ENCODE assay signal across 17 cellular contexts in the genomic region with DNA sequence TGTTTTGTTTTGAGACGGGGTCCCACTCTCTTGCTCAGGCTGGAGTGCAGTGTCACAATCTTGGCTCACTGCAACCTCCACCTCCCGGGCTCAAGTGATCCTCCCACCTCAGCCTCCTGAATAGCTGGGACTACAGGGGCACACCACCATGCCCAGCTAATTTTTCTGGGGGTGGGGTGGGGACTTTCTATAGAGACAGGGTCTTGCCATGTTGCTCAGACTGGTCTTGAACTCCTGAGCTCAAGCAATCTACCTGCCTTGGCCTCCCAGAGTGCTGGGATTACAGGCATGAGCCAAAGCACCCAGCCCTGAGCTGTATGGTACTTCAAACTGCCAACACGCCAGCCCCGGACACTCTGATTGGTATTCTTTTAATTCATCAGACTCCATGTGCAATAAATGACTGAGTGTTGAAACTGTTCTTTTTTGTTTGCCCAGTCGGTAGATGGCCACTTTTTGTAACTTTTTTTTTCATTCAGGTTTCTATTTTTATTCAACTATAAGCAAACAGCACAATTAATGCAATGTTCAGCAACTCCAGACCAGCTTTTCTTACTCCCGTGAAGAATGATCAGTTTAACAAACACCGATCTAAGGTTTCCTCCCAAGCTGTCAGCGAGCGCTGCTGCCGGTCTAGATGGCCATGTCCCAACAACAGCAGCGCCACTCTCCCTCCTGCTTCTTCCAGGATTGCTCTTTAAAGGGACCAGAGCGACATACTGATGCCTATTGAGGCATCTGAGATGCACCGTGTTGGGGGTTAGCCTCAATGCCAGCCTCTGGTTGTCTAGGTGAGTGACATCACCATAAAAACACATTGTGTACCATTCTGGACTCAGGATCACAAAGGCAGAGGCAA. TPM values are rescaled to one million over a fixed set of nuclear protein-coding genes. Genes with fewer than 3 reads are reported as not detected.
DNase-seq lines count a peak whose midpoint lies in the region; ATAC-seq and TF ChIP-seq lines count a peak whose summit lies in the region.
"Had no signal": no experiment of that assay in that cellular context is flagged by ENCODE, and none has a peak within 500 bp of the region (broad histone marks: within the 10 kb centered on the region; RNA-seq: fewer than 3 reads in every experiment).

No MANE protein-coding gene starts in this region.

- H3K27me3 Mint-ChIP-seq in brain, result peaks cover 16% of the 10 kb centered on the region
- H3K27me3 Mint-ChIP-seq in naive thymus-derived CD8-positive, alpha-beta T cell, result no peaks in the 10 kb centered on the region

- no peaks in the 10 kb centered on the region for H3K9me3 ChIP-seq in HEK293 (ENCODE audit: control insufficient read depth, insufficient read depth, low read depth, low read length)
- H3K9me3 ChIP-seq in right lobe of liver, result no peaks in the 10 kb centered on the region
- no peaks in the 10 kb centered on the region for H3K9me3 ChIP-seq in WERI-Rb-1 (ENCODE audit: severe bottlenecking)

- no peak for TF ChIP-seq CTCF in HEK293 (tag by site-specific recombination; IDR thresholded peaks at IDR 0.05)
- TF ChIP-seq CTCF in brain (conservative IDR thresholded peaks at IDR 0.05), result no peak
- TF ChIP-seq CTCF in right lobe of liver (IDR thresholded peaks at IDR 0.05), result no peak
- TF ChIP-seq CTCF in WERI-Rb-1 (IDR thresholded peaks at IDR 0.05; ENCODE audit: low read depth, low read length), result no peak

- CTCF ChIA-PET in HEK293 (lab: Yijun Ruan, JAX), result interaction anchor here (0.6 to 0.9 kb wide), 3 partner anchors 13 to 293 kb away, joined by 3 to 4 read pairs (median 3); no protein-coding TSS in a partner anchor

- peak; percentile 32 for DNase-seq in AG20443 (ENCODE audit: low spot score)
- no peak for DNase-seq in right lobe of liver
- no peak for DNase-seq in activated T-cell treated with anti-CD3 and anti-CD28 coated beads for 4 hours
- DNase-seq in naive thymus-derived CD8-positive, alpha-beta T cell, result no peak
- no peak for DNase-seq in WERI-Rb-1
- DNase-seq: activated CD8-positive, alpha-beta memory T cell treated with anti-CD3 and anti-CD28 coated beads for 24 hours; Calu3; kidney glomerular epithelial cell; NCI-H1417 treated with DMSO at 0.1 percent for 48 hours; stimulated activated naive CD4-positive, alpha-beta T cell treated with Interleukin-2 at 50 U/mL for 16 hours had no signal

- peaks cover 9% of the 10 kb centered on the region for H3K4me1 Mint-ChIP-seq in brain
- no peaks in the 10 kb centered on the region for H3K4me1 Mint-ChIP-seq in naive thymus-derived CD8-positive, alpha-beta T cell

- H3K27me3 ChIP-seq in right lobe of liver, result no peaks in the 10 kb centered on the region
- H3K27me3 ChIP-seq in WERI-Rb-1 (ENCODE audit: insufficient read depth, low read depth, severe bottlenecking), result no peaks in the 10 kb centered on the region

- POLR2A ChIA-PET in HEK293 (lab: Yijun Ruan, JAX), result interaction anchor here (0.8 to 2.0 kb wide), 3 partner anchors 12 to 128 kb away, joined by 3 to 10 read pairs (median 6); partner anchors contain the start of genes ELMOD3, RETSAT and TGOLN2
- POLR2A ChIA-PET in naive thymus-derived CD8-positive, alpha-beta T cell (lab: Charles Lee), result no interaction called here

- H3K36me3 Mint-ChIP-seq in brain, result peaks cover 12% of the 10 kb centered on the region
- H3K36me3 Mint-ChIP-seq in naive thymus-derived CD8-positive, alpha-beta T cell, result peaks cover 0 to 24% (median 15%) of the 10 kb centered on the region in 3 donors

- peak overlapping the region in 4 of 5 experiments; percentile 20 to 74 (median 46) for H3K27ac Mint-ChIP-seq in brain
- H3K27ac Mint-ChIP-seq in naive thymus-derived CD8-positive, alpha-beta T cell, result no peak overlapping the region
- H3K27ac Mint-ChIP-seq: WTC11 had no signal

- 26% methylated on average over 13 of the region's 13 CpGs for WGBS in right lobe of liver (ENCODE audit: insufficient coverage, low coverage, low lambda C conversion rate, missing lambda C conversion rate)

- H3K36me3 ChIP-seq in HEK293 (ENCODE audit: control insufficient read depth in 2 of 2, insufficient read depth in 1 of 2, low read length in 2 of 2) (peaks cover 0 to 25% of the 10 kb centered on the region in 2 experiments; a peak in 1 of 3 replicates), right lobe of liver (peaks cover 0 to 9% (median 2%) of the 10 kb centered on the region in 4 donors), WERI-Rb-1 (peaks cover 4% of the 10 kb centered on the region)

- ATAC-seq in right lobe of liver (peak; percentile 71 to 93 (median 77)), HG03469 (IDR thresholded peaks at IDR 0.05; ENCODE audit: unreplicated experiment) (no peak)
- ATAC-seq in naive thymus-derived CD8-positive, alpha-beta T cell, result no peak
- ATAC-seq: esophagus mucosa, WTC11 had no signal

- peak overlapping the region in 4 of 5 experiments; percentile 7 to 83 (median 34) for H3K4me3 Mint-ChIP-seq in brain
- H3K4me3 Mint-ChIP-seq in naive thymus-derived CD8-positive, alpha-beta T cell, result no peak overlapping the region
- H3K4me3 Mint-ChIP-seq: WTC11 had no signal

- no peaks in the 10 kb centered on the region for H3K4me1 ChIP-seq in HEK293 (ENCODE audit: control insufficient read depth, insufficient read depth, low read length)
- peaks cover 0 to 12% (median 0%) of the 10 kb centered on the region in 4 donors for H3K4me1 ChIP-seq in right lobe of liver

- H3K9me3 Mint-ChIP-seq in brain, result peaks cover 0 to 2% (median 0%) of the 10 kb centered on the region in 5 experiments
- no peaks in the 10 kb centered on the region for H3K9me3 Mint-ChIP-seq in naive thymus-derived CD8-positive, alpha-beta T cell

- H3K27ac ChIP-seq in HEK293 (ENCODE audit: extremely low read depth, low read depth, low read length) (no peak overlapping the region), right lobe of liver (no peak overlapping the region), WERI-Rb-1 (no peak overlapping the region)
- H3K27ac ChIP-seq: dorsolateral prefrontal cortex, HL-60 had no signal

- TF ChIP-seq POLR2A in right lobe of liver (IDR thresholded peaks at IDR 0.05), result peak; percentile 23

- H3K4me3 ChIP-seq in HEK293 (ENCODE audit: low read depth, low read length) (no peak overlapping the region), right lobe of liver (no peak overlapping the region), WERI-Rb-1 (ENCODE audit: low read depth, low read length) (no peak overlapping the region)

- intact Hi-C loops in right lobe of liver (cut with DNase I), result no loop called here

TF ChIP-seq in HEK293, 187 proteins besides CTCF, POLR2A, EP300 and RAD21:
- TF ChIP-seq OVOL3 (tag by site-specific recombination; IDR thresholded peaks at IDR 0.05) (no peak), FEZF1 (tag by site-specific recombination; IDR thresholded peaks at IDR 0.05) (peak; percentile 23; the same call in 1 of the 2 replicates), ZNF600 (tag by site-specific recombination; IDR thresholded peaks at IDR 0.05) (peak; percentile 37; the same call in 1 of the 2 replicates)
TF ChIP-seq in HEK293: peak in this region for 2.

RNA-seq across cellular contexts. Expression of gene TGOLN2, which starts 12.5 kb away (rescaled TPM):
- polyA plus RNA-seq in brain (ENCODE audit: insufficient read depth, low read depth, low replicate concordance), result 80.0 TPM
- total RNA-seq in right lobe of liver, result 100 to 1,000 TPM in 5 of 6 experiments, 10 to 100 TPM in 1; 85.7 to 153 (median 121) TPM
- 100 to 1,000 TPM; 215 to 227 TPM for total RNA-seq in naive thymus-derived CD8-positive, alpha-beta T cell
- 10 to 100 TPM; 55.6 to 80.0 (median 65.1) TPM for polyA plus RNA-seq in naive thymus-derived CD8-positive, alpha-beta T cell

RNA-seq across cellular contexts. Expression of gene RETSAT, which starts 14.1 kb away (rescaled TPM):
- polyA plus RNA-seq in brain (ENCODE audit: insufficient read depth, low read depth, low replicate concordance), result 33.3 TPM
- total RNA-seq in right lobe of liver, result 100 to 1,000 TPM in 4 of 6 experiments, 10 to 100 TPM in 2; 70.3 to 112 (median 105) TPM
- total RNA-seq in naive thymus-derived CD8-positive, alpha-beta T cell, result 10 to 100 TPM; 21.3 to 25.6 TPM
- polyA plus RNA-seq in naive thymus-derived CD8-positive, alpha-beta T cell, result 10 to 100 TPM in 1 of 3 donors, 1 to 10 TPM in 2; 6.6 to 15.1 (median 9.9) TPM

RNA-seq across cellular contexts. Expression of gene ELMOD3, which starts 14.3 kb away (rescaled TPM):
- 14.6 TPM for polyA plus RNA-seq in brain (ENCODE audit: insufficient read depth, low read depth, low replicate concordance)
- 10 to 100 TPM in 3 of 6 experiments, 1 to 10 TPM in 3; 7.4 to 12.8 (median 9.5) TPM for total RNA-seq in right lobe of liver
- 10 to 100 TPM; 27.7 to 29.3 TPM for total RNA-seq in naive thymus-derived CD8-positive, alpha-beta T cell
- 10 to 100 TPM in 2 of 3 donors, 1 to 10 TPM in 1; 6.3 to 14.5 (median 11.8) TPM for polyA plus RNA-seq in naive thymus-derived CD8-positive, alpha-beta T cell

Comparison
In these comparisons a context has a peak if more than half of its experiments do, and no peak if none do; other contexts are left out.
1. H3K27ac Mint-ChIP-seq: peak in brain (4 of 5); none in naive thymus-derived CD8-positive, alpha-beta T cell (0 of 10).
2. H3K4me3 Mint-ChIP-seq: peak in brain (4 of 5); none in naive thymus-derived CD8-positive, alpha-beta T cell (0 of 10).
3. ATAC-seq: peak in right lobe of liver (4 of 4); none in HG03469 (single experiment) and naive thymus-derived CD8-positive, alpha-beta T cell (0 of 2).